29 cellular contexts compared by ENCODE assay signal in genomic region chr21:33414926-33415325, GRCh38. TPM values are rescaled to one million over a fixed set of nuclear protein-coding genes. Genes with fewer than 3 reads are reported as not detected.
DNase-seq lines count a peak whose midpoint lies in the region; ATAC-seq and TF ChIP-seq lines count a peak whose summit lies in the region.
"Had no signal": no experiment of that assay in that cellular context is flagged by ENCODE, and none has a peak within 500 bp of the region (broad histone marks: within the 10 kb centered on the region; RNA-seq: fewer than 3 reads in every experiment).

No MANE protein-coding gene starts in this region.

- H3K27ac Mint-ChIP-seq in activated T-cell treated with anti-CD3 and anti-CD28 coated beads, Interleukin-2, amount 50 U/mL, for 24 hours, result peak overlapping the region; percentile 55
- peak overlapping the region; percentile 91 for H3K27ac Mint-ChIP-seq in memory B cell
- H3K27ac Mint-ChIP-seq: activated CD4-positive, alpha-beta memory T cell treated with anti-CD3 and anti-CD28 coated beads, Interleukin-2, amount 10 ng/mL, durations not matched to agents 7 days and 5 days; effector memory CD8-positive, alpha-beta T cell; natural killer cell treated with Interleukin-12 subunit alpha and Interleukin-12 subunit beta and Interleukin-15 and Interleukin-18, amount 100 ng/mL, for 72 hours; T-helper 2 cell treated with Interferon-gamma antibody and Interleukin-4, amounts not matched to agents 5 μg/mL and 100 μg/mL, for 36 hours had no signal

- 37% methylated on average over 11 of the region's 11 CpGs for WGBS in smooth muscle cell (ENCODE audit: low lambda C conversion rate)

- H3K9ac ChIP-seq in smooth muscle cell (ENCODE audit: low read depth), result no peak overlapping the region
- H3K9ac ChIP-seq: parathyroid adenoma, SK-N-SH had no signal

- no peak for DNase-seq in activated T-cell treated with anti-CD3 and anti-CD28 coated beads, Interleukin-2, amount 50 U/mL, for 24 hours
- no peak for DNase-seq in activated T-cell treated with anti-CD3 and anti-CD28 coated beads, Interleukin-2, amount 50 U/mL, for 4 hours
- DNase-seq in memory B cell (ENCODE audit: low spot score in 2 of 2), result no peak
- DNase-seq in smooth muscle cell (lab: John Stamatoyannopoulos, UW; ENCODE audit: unreplicated experiment), result no peak
- no peak for DNase-seq in tibial artery
- DNase-seq: activated CD4-positive, alpha-beta memory T cell treated with anti-CD3 and anti-CD28 coated beads, Interleukin-2, amount 10 ng/mL, durations not matched to agents 7 days and 5 days; activated CD4-positive, CD25-positive, alpha-beta regulatory T cell; activated effector memory CD4-positive, alpha-beta T cell treated with anti-CD3 and anti-CD28 coated beads, Interleukin-2, amount 50 U/mL, for 16 hours; AML-193; effector memory CD8-positive, alpha-beta T cell; gastrocnemius medialis; GF-D8; H9; hypothalamus; NCI-H1105; NCI-H2029; right cardiac atrium; SK-N-SH; stomach; upper lobe of left lung had no signal

- H3K4me2 ChIP-seq in smooth muscle cell, result peak overlapping the region; percentile 38
- H3K4me2 ChIP-seq: SK-N-SH had no signal

- peaks cover 100% of the 10 kb centered on the region for H4K20me1 ChIP-seq in smooth muscle cell (ENCODE audit: low read depth)

- H3K27me3 Mint-ChIP-seq in activated T-cell treated with anti-CD3 and anti-CD28 coated beads, Interleukin-2, amount 50 U/mL, for 24 hours, result no peaks in the 10 kb centered on the region
- peaks cover 3% of the 10 kb centered on the region for H3K27me3 Mint-ChIP-seq in activated T-cell treated with anti-CD3 and anti-CD28 coated beads, Interleukin-2, amount 50 U/mL, for 4 hours (ENCODE audit: low read depth)
- H3K27me3 Mint-ChIP-seq in memory B cell, result no peaks in the 10 kb centered on the region
- H3K27me3 Mint-ChIP-seq: brain had no signal

- no peak overlapping the region for H2AFZ ChIP-seq in smooth muscle cell (ENCODE audit: low read depth)
- H2AFZ ChIP-seq: parathyroid adenoma had no signal

- H3K27me3 ChIP-seq in smooth muscle cell (ENCODE audit: low read depth), result no peaks in the 10 kb centered on the region
- H3K27me3 ChIP-seq in tibial artery, result no peaks in the 10 kb centered on the region
- H3K27me3 ChIP-seq: esophagus muscularis mucosa, gastrocnemius medialis, stomach, upper lobe of left lung had no signal

- no peaks in the 10 kb centered on the region for H3K9me3 Mint-ChIP-seq in activated T-cell treated with anti-CD3 and anti-CD28 coated beads, Interleukin-2, amount 50 U/mL, for 24 hours
- no peaks in the 10 kb centered on the region for H3K9me3 Mint-ChIP-seq in activated T-cell treated with anti-CD3 and anti-CD28 coated beads, Interleukin-2, amount 50 U/mL, for 4 hours
- no peaks in the 10 kb centered on the region for H3K9me3 Mint-ChIP-seq in memory B cell
- H3K9me3 Mint-ChIP-seq: activated CD4-positive, alpha-beta memory T cell treated with anti-CD3 and anti-CD28 coated beads, Interleukin-2, amount 10 ng/mL, durations not matched to agents 7 days and 5 days; brain; effector memory CD8-positive, alpha-beta T cell; H9; natural killer cell treated with Interleukin-12 subunit alpha and Interleukin-12 subunit beta and Interleukin-15 and Interleukin-18, amount 100 ng/mL, for 72 hours; T-helper 2 cell treated with Interferon-gamma antibody and Interleukin-4, amounts not matched to agents 5 μg/mL and 100 μg/mL, for 36 hours had no signal

- no peak overlapping the region for H3K4me3 Mint-ChIP-seq in activated T-cell treated with anti-CD3 and anti-CD28 coated beads, Interleukin-2, amount 50 U/mL, for 24 hours
- H3K4me3 Mint-ChIP-seq in activated T-cell treated with anti-CD3 and anti-CD28 coated beads, Interleukin-2, amount 50 U/mL, for 4 hours, result no peak overlapping the region
- no peak overlapping the region for H3K4me3 Mint-ChIP-seq in memory B cell
- H3K4me3 Mint-ChIP-seq: activated CD4-positive, alpha-beta memory T cell treated with anti-CD3 and anti-CD28 coated beads, Interleukin-2, amount 10 ng/mL, durations not matched to agents 7 days and 5 days; brain; effector memory CD8-positive, alpha-beta T cell; H9; natural killer cell treated with Interleukin-12 subunit alpha and Interleukin-12 subunit beta and Interleukin-15 and Interleukin-18, amount 100 ng/mL, for 72 hours; T-helper 2 cell treated with Interferon-gamma antibody and Interleukin-4, amounts not matched to agents 5 μg/mL and 100 μg/mL, for 36 hours had no signal

- peaks cover 35% of the 10 kb centered on the region for H3K4me1 Mint-ChIP-seq in activated T-cell treated with anti-CD3 and anti-CD28 coated beads, Interleukin-2, amount 50 U/mL, for 24 hours (ENCODE audit: low read depth)
- H3K4me1 Mint-ChIP-seq in activated T-cell treated with anti-CD3 and anti-CD28 coated beads, Interleukin-2, amount 50 U/mL, for 4 hours (ENCODE audit: low read depth), result peaks cover 34% of the 10 kb centered on the region
- peaks cover 26% of the 10 kb centered on the region for H3K4me1 Mint-ChIP-seq in memory B cell
- H3K4me1 Mint-ChIP-seq: brain had no signal

- H3K79me2 ChIP-seq in smooth muscle cell (ENCODE audit: low read depth), result peaks cover 89% of the 10 kb centered on the region
- H3K79me2 ChIP-seq: parathyroid adenoma had no signal

- no peak for TF ChIP-seq CTCF in VCaP (conservative IDR thresholded peaks at IDR 0.05)
- TF ChIP-seq CTCF in smooth muscle cell (IDR thresholded peaks at IDR 0.05; ENCODE audit: borderline replicate concordance, insufficient read depth, poor library complexity, severe bottlenecking), result no peak
- no peak for TF ChIP-seq CTCF in tibial artery (IDR thresholded peaks at IDR 0.05)

- H3K4me3 ChIP-seq in smooth muscle cell (no peak overlapping the region), tibial artery (no peak overlapping the region)
- H3K4me3 ChIP-seq: esophagus muscularis mucosa, gastrocnemius medialis, stomach, upper lobe of left lung had no signal

- H3K27ac ChIP-seq in VCaP (peak overlapping the region; percentile 92), smooth muscle cell (ENCODE audit: low read depth) (peak overlapping the region; percentile 49), tibial artery (no peak overlapping the region)
- H3K27ac ChIP-seq: esophagus muscularis mucosa, gastrocnemius medialis, parathyroid adenoma, upper lobe of left lung had no signal

- peaks cover 55% of the 10 kb centered on the region for H3K36me3 Mint-ChIP-seq in activated T-cell treated with anti-CD3 and anti-CD28 coated beads, Interleukin-2, amount 50 U/mL, for 24 hours (ENCODE audit: low read depth)
- peaks cover 26% of the 10 kb centered on the region for H3K36me3 Mint-ChIP-seq in activated T-cell treated with anti-CD3 and anti-CD28 coated beads, Interleukin-2, amount 50 U/mL, for 4 hours (ENCODE audit: insufficient read depth)
- peaks cover 27% of the 10 kb centered on the region for H3K36me3 Mint-ChIP-seq in memory B cell
- H3K36me3 Mint-ChIP-seq: natural killer cell treated with Interleukin-12 subunit alpha and Interleukin-12 subunit beta and Interleukin-15 and Interleukin-18, amount 100 ng/mL, for 72 hours had no signal

- no peaks in the 10 kb centered on the region for H3K9me3 ChIP-seq in smooth muscle cell (replicated peaks; ENCODE audit: low read depth)
- no peaks in the 10 kb centered on the region for H3K9me3 ChIP-seq in tibial artery
- H3K9me3 ChIP-seq: esophagus muscularis mucosa, gastrocnemius medialis, SK-N-SH, stomach, upper lobe of left lung had no signal

- no peak for ATAC-seq in activated T-cell treated with anti-CD3 and anti-CD28 coated beads, Interleukin-2, amount 50 U/mL, for 4 hours
- ATAC-seq in memory B cell (ENCODE audit: low read depth) (no peak), GM21717 (IDR thresholded peaks at IDR 0.05; ENCODE audit: unreplicated experiment) (no peak), HG03175 (IDR thresholded peaks at IDR 0.05; ENCODE audit: unreplicated experiment) (no peak)
- ATAC-seq: effector memory CD8-positive, alpha-beta T cell; gastrocnemius medialis; left lobe of liver; natural killer cell treated with Interleukin-12 subunit alpha and Interleukin-12 subunit beta and Interleukin-15 and Interleukin-18, amount 100 ng/mL, for 72 hours; right cardiac atrium had no signal

- intact Hi-C loops in tibial artery (cut with DNase I; ENCODE audit: low total_unique reads), result no loop called here

- H3F3A ChIP-seq in smooth muscle cell (ENCODE audit: low read depth), result peaks cover 30% of the 10 kb centered on the region

- H3K36me3 ChIP-seq in smooth muscle cell (ENCODE audit: low read depth), result peaks cover 9% of the 10 kb centered on the region
- peaks cover 0 to 64% (median 29%) of the 10 kb centered on the region in 3 donors for H3K36me3 ChIP-seq in tibial artery

- H3K4me1 ChIP-seq in smooth muscle cell (ENCODE audit: low read depth), result peaks cover 17% of the 10 kb centered on the region
- peaks cover 0 to 40% (median 19%) of the 10 kb centered on the region in 4 donors for H3K4me1 ChIP-seq in tibial artery
- H3K4me1 ChIP-seq: parathyroid adenoma had no signal

RNA-seq across cellular contexts. Expression of gene IFNGR2, which starts 11.7 kb away (rescaled TPM):
- total RNA-seq in activated T-cell treated with anti-CD3 and anti-CD28 coated beads, Interleukin-2, amount 50 U/mL, for 4 hours, result 10 to 100 TPM in 2 of 3 donors, 1 to 10 TPM in 1; 8.7 to 12.8 (median 10.5) TPM
- total RNA-seq in smooth muscle cell, result 117 and 134 TPM in 2 replicates
- 127 and 132 TPM in 2 replicates for polyA plus RNA-seq in smooth muscle cell

Comparison
In these comparisons a context has a peak if more than half of its experiments do, and no peak if none do; other contexts are left out.
1. H3K27ac ChIP-seq: peak in VCaP (single experiment) and smooth muscle cell (single experiment); none in tibial artery (0 of 2).